ENCODE assay signal across 1 cellular context in genomic region chr2:84878896-84879594, GRCh38.
TF ChIP-seq lines count a peak whose summit lies in the region.

No MANE protein-coding gene starts in this region.

TF ChIP-seq in H1, 55 proteins besides CTCF, POLR2A, EP300 and RAD21:
- TF ChIP-seq SP4 (IDR thresholded peaks at IDR 0.05; ENCODE audit: low read length) (no peak), POU5F1 (IDR thresholded peaks at IDR 0.05; ENCODE audit: low read depth, low read length) (no peak), USF2 (IDR thresholded peaks at IDR 0.05; ENCODE audit: low read length) (no peak), EGR1 (IDR thresholded peaks at IDR 0.05; ENCODE audit: borderline replicate concordance, low read depth, low read length) (no peak), RBBP5 (IDR thresholded peaks at IDR 0.05; ENCODE audit: borderline replicate concordance, low read depth, low read length) (no peak), BRCA1 (IDR thresholded peaks at IDR 0.05; ENCODE audit: low read depth, low read length) (no peak), CBX8 (IDR thresholded peaks at IDR 0.05; ENCODE audit: borderline replicate concordance, low read depth, low read length) (no peak), MAFK (IDR thresholded peaks at IDR 0.05; ENCODE audit: low read depth, low read length) (no peak), HDAC6 (IDR thresholded peaks at IDR 0.05; ENCODE audit: low read depth, low read length) (no peak), JUN (IDR thresholded peaks at IDR 0.05; ENCODE audit: low read depth, low read length) (no peak), PHF8 (conservative IDR thresholded peaks at IDR 0.05; ENCODE audit: low read depth, low read length) (no peak), ATF2 (IDR thresholded peaks at IDR 0.05; ENCODE audit: low read length) (no peak), SRF (IDR thresholded peaks at IDR 0.05; ENCODE audit: low read depth, low read length) (no peak), CEBPB (IDR thresholded peaks at IDR 0.05; ENCODE audit: low read depth, low read length) (no peak), BCL11A (IDR thresholded peaks at IDR 0.05; ENCODE audit: low read depth in 2 of 2, low read length in 2 of 2) (no peak), POLR2AphosphoS5 (IDR thresholded peaks at IDR 0.05; ENCODE audit: low read depth, low read length) (no peak), RFX5 (IDR thresholded peaks at IDR 0.05; ENCODE audit: borderline replicate concordance, low read depth, low read length) (no peak), ATF3 (IDR thresholded peaks at IDR 0.05; ENCODE audit: insufficient read depth, low read depth, low read length) (no peak), E2F6 (IDR thresholded peaks at IDR 0.05) (no peak)
